Comparison of ENCODE assay signal across 8 cellular contexts in the genomic region with DNA sequence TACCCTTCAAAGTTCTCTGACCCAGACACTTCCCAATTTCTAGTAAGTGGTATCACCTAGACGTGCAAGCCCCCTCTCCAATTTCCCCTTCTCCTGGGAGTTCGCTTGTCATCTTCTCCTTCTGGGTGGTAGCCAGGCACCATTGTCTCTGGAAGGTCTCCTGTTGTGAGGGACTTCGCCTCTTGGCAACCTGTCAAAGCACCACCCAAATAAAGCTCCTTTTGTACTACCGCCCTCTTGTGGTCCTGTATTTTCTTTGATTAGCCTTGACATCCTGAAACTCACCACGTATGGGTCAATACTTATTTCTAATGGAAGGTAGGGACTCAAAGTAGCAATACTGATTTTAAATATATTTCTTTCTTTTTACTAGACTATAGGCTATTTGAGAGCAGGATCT. TPM values are rescaled to one million over a fixed set of nuclear protein-coding genes. Genes with fewer than 3 reads are reported as not detected.
DNase-seq lines count a peak whose midpoint lies in the region; ATAC-seq, FAIRE-seq and TF ChIP-seq lines count a peak whose summit lies in the region.

No MANE protein-coding gene starts in this region.

- no peaks in the 10 kb centered on the region for H3K9me3 ChIP-seq in K562 (replicated peaks; ENCODE audit: control insufficient read depth, insufficient read depth, low read depth, low read length)

- FAIRE-seq in K562 (lab: Jason Lieb, UNC): peak; percentile 82

- no peak overlapping the region for H4K5ac ChIP-seq in mesendoderm (ENCODE audit: low read length)

- TF ChIP-seq RAD21 in K562 (CRISPR knock-in tag; conservative IDR thresholded peaks at IDR 0.05 in 1 of 2, IDR thresholded peaks at IDR 0.05 in 1 of 2): no peak

- CTCF ChIA-PET in K562 (lab: Yijun Ruan, JAX; ENCODE audit: low intra/inter-chr PET ratio): interaction anchor here (0.6 to 2.5 kb wide), 7 partner anchors 22 to 272 kb away, joined by 3 to 17 read pairs (median 5); a partner anchor contains a TSS

- no peaks in the 10 kb centered on the region for H3K36me3 ChIP-seq in K562 (ENCODE audit: control insufficient read depth, insufficient read depth, low read length)
- no peaks in the 10 kb centered on the region for H3K36me3 ChIP-seq in mesendoderm (ENCODE audit: control insufficient read depth, insufficient read depth, low read length)

- TF ChIP-seq EP300 in K562 (IDR thresholded peaks at IDR 0.05; ENCODE audit: low read length): no peak

- H3K18ac ChIP-seq in mesendoderm (ENCODE audit: low read length): no peak overlapping the region

- in situ Hi-C loops in K562 (cut with MboI): no loop called here

- H2AFZ ChIP-seq in K562 (ENCODE audit: low read depth, low read length): no peak overlapping the region

- H2BK5ac ChIP-seq in mesendoderm (ENCODE audit: low read length): no peak overlapping the region

- intact Hi-C loops in K562 (cut with micrococcal nuclease): loop anchor here (1.0 to 2.0 kb wide), 5 partner anchors 25 to 272 kb away; no protein-coding TSS in a partner anchor

- no peak overlapping the region for H2AK5ac ChIP-seq in mesendoderm (ENCODE audit: low read length)

- DNase-seq in NCI-H2196 (lab: John Stamatoyannopoulos, UW; ENCODE audit: unreplicated experiment): peak; percentile 3
- no peak for DNase-seq in NCI-H2196 treated with DMSO at 0.1 percent for 48 hours (lab: John Stamatoyannopoulos, UW; ENCODE audit: unreplicated experiment)
- DNase-seq in NCI-H526 treated with DMSO at 0.1 percent for 48 hours (lab: John Stamatoyannopoulos, UW): peak; percentile 48
- DNase-seq in K562 (ENCODE audit: extremely low read depth in 1 of 4, low spot score in 3 of 4): peak; percentile 83 to 93 (median 86)
- peak; percentile 93 for DNase-seq in mesendoderm
- DNase-seq in cortex of kidney (lab: John Stamatoyannopoulos, UW): no peak

- H3K4me2 ChIP-seq in K562 (ENCODE audit: insufficient read depth, low read length) (no peak overlapping the region), mesendoderm (ENCODE audit: low read length) (no peak overlapping the region)

- H3K4me1 ChIP-seq in K562 (replicated peaks in 1 of 2; ENCODE audit: control insufficient read depth in 2 of 2, insufficient read depth in 2 of 2, low read length in 2 of 2) (no peaks in the 10 kb centered on the region), mesendoderm (ENCODE audit: control insufficient read depth, low read depth, low read length) (no peaks in the 10 kb centered on the region)

- H3K4ac ChIP-seq in mesendoderm (ENCODE audit: low read depth, low read length): no peak overlapping the region

- H3K4me3 ChIP-seq in K562 (no peak overlapping the region), mesendoderm (ENCODE audit: low read length) (no peak overlapping the region)

- no TSS peak for BruUV-seq in K562 (replicated peaks; lab: Mats Ljungman, UMichigan)

- ATAC-seq in GM19324 (IDR thresholded peaks at IDR 0.05; ENCODE audit: low FRiP score, unreplicated experiment) (peak; percentile 46), HG03342 (IDR thresholded peaks at IDR 0.05; ENCODE audit: unreplicated experiment) (peak; percentile 72), K562 (peak; percentile 95)

- H4K8ac ChIP-seq in mesendoderm (ENCODE audit: low read depth, low read length): no peak overlapping the region

- H3K9ac ChIP-seq in K562 (ENCODE audit: insufficient read depth in 1 of 2, low read depth in 2 of 2, low read length in 2 of 2): no peak overlapping the region
- no peak overlapping the region for H3K9ac ChIP-seq in mesendoderm (ENCODE audit: low read length)

- no peaks in the 10 kb centered on the region for H3K9me1 ChIP-seq in K562 (ENCODE audit: control insufficient read depth, insufficient read depth, low read length)

- no peak for TF ChIP-seq POLR2A in K562 (conservative IDR thresholded peaks at IDR 0.05)

- H3K27me3 ChIP-seq in K562 (ENCODE audit: control insufficient read depth in 2 of 2, insufficient read depth in 2 of 2, low read length in 2 of 2) (no peaks in the 10 kb centered on the region), mesendoderm (ENCODE audit: insufficient read depth, low read length, poor library complexity) (no peaks in the 10 kb centered on the region)

- H3K27ac ChIP-seq in K562 (ENCODE audit: extremely low read depth, low read depth, low read length): no peak overlapping the region
- H3K27ac ChIP-seq in mesendoderm (ENCODE audit: low read depth, low read length): no peak overlapping the region

- no peaks in the 10 kb centered on the region for H4K20me1 ChIP-seq in K562 (replicated peaks; ENCODE audit: control insufficient read depth, insufficient read depth, low read length)

- 2% methylated on average over 5 of the region's 5 CpGs for WGBS in K562 (ENCODE audit: insufficient coverage, low coverage, missing lambda C conversion rate)
- no CpG with 5 or more reads among the region's 5 CpGs for WGBS in mesendoderm (ENCODE audit: extremely low coverage, insufficient coverage, low lambda C conversion rate)

- H3K79me2 ChIP-seq in K562 (ENCODE audit: control insufficient read depth, insufficient read depth, low read length): no peaks in the 10 kb centered on the region
- H3K79me2 ChIP-seq in mesendoderm (ENCODE audit: control insufficient read depth, insufficient read depth, low read length): no peaks in the 10 kb centered on the region

- H2BK120ac ChIP-seq in mesendoderm (ENCODE audit: low read depth, low read length): no peak overlapping the region

- peak in 1 of 3 experiments; percentile 98; a peak in 2 of 6 replicates for TF ChIP-seq CTCF in K562 (IDR thresholded peaks at IDR 0.05 in 2 of 3, conservative IDR thresholded peaks at IDR 0.05 in 1 of 3; ENCODE audit: insufficient read depth in 2 of 3, low read depth in 1 of 3, low read length in 3 of 3)

- no peak overlapping the region for H3K23ac ChIP-seq in mesendoderm (ENCODE audit: low read length)

- no peaks in the 10 kb centered on the region for H3K79me1 ChIP-seq in mesendoderm (ENCODE audit: low read length)

- no peak overlapping the region for H3K56ac ChIP-seq in mesendoderm (ENCODE audit: low read length)

- POLR2A ChIA-PET in K562 (lab: Yijun Ruan, JAX): interaction anchor here (0.6 to 2.0 kb wide), 5 partner anchors 8 to 792 kb away, joined by 3 to 5 read pairs (median 3); a partner anchor contains a TSS

- H2BK15ac ChIP-seq in mesendoderm (replicated peaks; ENCODE audit: low read depth): no peak overlapping the region

TF ChIP-seq in K562, 482 proteins besides CTCF, POLR2A, EP300 and RAD21 (continues in another document):
- TF ChIP-seq TBP (optimal IDR thresholded peaks at IDR 0.05; ENCODE audit: low read depth, low read length): no peak
- TF ChIP-seq, protein P1, sequence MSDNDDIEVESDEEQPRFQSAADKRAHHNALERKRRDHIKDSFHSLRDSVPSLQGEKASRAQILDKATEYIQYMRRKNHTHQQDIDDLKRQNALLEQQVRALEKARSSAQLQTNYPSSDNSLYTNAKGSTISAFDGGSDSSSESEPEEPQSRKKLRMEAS (CRISPR knock-in tag; IDR thresholded peaks at IDR 0.05): no peak

RNA-seq across cellular contexts. Expression of a gene that starts 8.2 kb away (rescaled TPM):
- total RNA-seq in K562 (2011; cell fraction: chromatin; rRNA removed; ENCODE audit: low replicate concordance): 0.32 TPM in 1 of 2 replicates, not detected in the other
- 0.17 and 0.26 TPM in 2 replicates for total RNA-seq in K562 (2011; cell fraction: nucleolus; rRNA removed)
- not detected in 2 replicates for total RNA-seq in K562 (2011; cell fraction: nucleoplasm; rRNA removed)
- total RNA-seq in K562 (2014; rRNA removed) (0.12 and 0.27 TPM in 2 replicates), K562 (2014; rRNA removed; fragmentation: Illumina TruSeq; extraction: Trizol) (not detected in 2 replicates), K562 (2015; rRNA removed; fragmentation: Illumina TruSeq; extraction: Trizol) (not detected in 2 replicates), K562 (2021) (not detected in 2 replicates)
- polyA plus RNA-seq in K562 (2011; rRNA removed) (0.08 and 0.18 TPM in 2 replicates), K562 (2014; fragmentation: Illumina TruSeq; extraction: Trizol) (not detected in 2 replicates), K562 (2014; fragmentation: Nextera tagmentation; extraction: Ambion mirVana) (not detected), K562 (2014; rRNA removed) (not detected in 2 replicates)
- polyA plus RNA-seq in K562 (2011; cell fraction: cytosol; rRNA removed): not detected in 2 replicates
- polyA plus RNA-seq in K562 (2011; cell fraction: nucleus; rRNA removed): 0.20 and 0.28 TPM in 2 replicates
- polyA plus RNA-seq in K562 (2012): 0.03 and 0.15 TPM in 2 replicates
- 0.07 and 0.33 TPM in 2 replicates for polyA minus RNA-seq in K562 (2011; rRNA and poly(A)+ RNA removed)
- not detected in 2 replicates for polyA minus RNA-seq in K562 (2011; cell fraction: cytosol; rRNA and poly(A)+ RNA removed)
- polyA minus RNA-seq in K562 (2011; cell fraction: nucleus; rRNA and poly(A)+ RNA removed): 0.27 and 0.78 TPM in 2 replicates
- polyA plus RNA-seq in mesendoderm (2013, experiment 1 of 2): 0.15 TPM
- 0.07 TPM for polyA plus RNA-seq in mesendoderm (2013, experiment 2 of 2)

RNA-seq across cellular contexts. Expression of a gene that starts 59.1 kb away (rescaled TPM):
- total RNA-seq in K562 (2011; cell fraction: chromatin; rRNA removed; ENCODE audit: low replicate concordance): 458 and 1,073 TPM in 2 replicates
- 474 and 541 TPM in 2 replicates for total RNA-seq in K562 (2011; cell fraction: nucleolus; rRNA removed)
- total RNA-seq in K562 (2011; cell fraction: nucleoplasm; rRNA removed): 882 and 1,501 TPM in 2 replicates
- total RNA-seq in K562 (2014; rRNA removed) (55.3 and 100 TPM in 2 replicates), K562 (2014; rRNA removed; fragmentation: Illumina TruSeq; extraction: Trizol) (177 and 218 TPM in 2 replicates), K562 (2015; rRNA removed; fragmentation: Illumina TruSeq; extraction: Trizol) (130 and 149 TPM in 2 replicates), K562 (2021) (77.8 and 106 TPM in 2 replicates)
- polyA plus RNA-seq in K562 (2011; rRNA removed) (147 and 182 TPM in 2 replicates), K562 (2014; fragmentation: Illumina TruSeq; extraction: Trizol) (43.2 and 59.7 TPM in 2 replicates), K562 (2014; fragmentation: Nextera tagmentation; extraction: Ambion mirVana) (10 to 100 TPM; 44.2 to 67.6 TPM), K562 (2014; rRNA removed) (77.9 and 119 TPM in 2 replicates)
- polyA plus RNA-seq in K562 (2011; cell fraction: cytosol; rRNA removed): 8.2 and 35.8 TPM in 2 replicates
- 165 and 195 TPM in 2 replicates for polyA plus RNA-seq in K562 (2011; cell fraction: nucleus; rRNA removed)
- polyA plus RNA-seq in K562 (2012): 21.0 and 54.8 TPM in 2 replicates
- polyA minus RNA-seq in K562 (2011; rRNA and poly(A)+ RNA removed): 251 and 360 TPM in 2 replicates
- polyA minus RNA-seq in K562 (2011; cell fraction: cytosol; rRNA and poly(A)+ RNA removed): 17.0 and 22.7 TPM in 2 replicates
- 714 and 1,502 TPM in 2 replicates for polyA minus RNA-seq in K562 (2011; cell fraction: nucleus; rRNA and poly(A)+ RNA removed)
- polyA plus RNA-seq in mesendoderm (2013, experiment 1 of 2): 10.9 TPM
- 10.4 TPM for polyA plus RNA-seq in mesendoderm (2013, experiment 2 of 2)

Comparison
In these comparisons a context has a peak if more than half of its experiments do, and no peak if none do; other contexts are left out.
1. DNase-seq: peak in NCI-H2196 (single experiment), NCI-H526 treated with DMSO at 0.1 percent for 48 hours (single experiment), K562 (4 of 4) and mesendoderm (single experiment); none in NCI-H2196 treated with DMSO at 0.1 percent for 48 hours (single experiment) and cortex of kidney (single experiment).
2. Peak in every context shown above with its lines, with median percentiles within 50 percentile points of each other: ATAC-seq.